ENCODE assay signal across 24 cellular contexts in the genomic region with DNA sequence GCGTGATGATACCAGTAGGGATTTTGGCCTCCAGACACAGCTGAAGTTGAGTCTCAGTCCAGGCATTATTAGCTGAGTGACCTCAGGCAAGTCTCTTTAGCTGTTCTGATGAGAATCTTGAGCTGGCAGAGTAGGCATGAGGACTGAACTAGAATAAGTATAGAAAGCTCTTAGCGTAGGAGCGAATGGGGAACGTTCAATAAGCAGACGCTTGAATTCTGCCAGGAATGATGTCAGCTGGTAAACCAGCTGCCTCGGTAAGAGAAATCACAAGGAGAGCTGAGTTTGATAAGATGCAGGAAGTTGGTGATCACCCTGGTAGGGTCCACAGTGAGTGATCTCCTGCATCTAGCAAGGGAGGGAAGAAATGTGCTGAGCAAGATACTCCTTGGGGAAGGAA.
"Had no signal": no experiment of that assay in that cellular context is flagged by ENCODE, and none has a peak within 500 bp of the region (broad histone marks: within the 10 kb centered on the region; RNA-seq: fewer than 3 reads in every experiment).

No MANE protein-coding gene starts in this region.

- H3K27me3 ChIP-seq: ascending aorta, brain microvascular endothelial cell, colonic mucosa, foreskin keratinocyte, gastrocnemius medialis had no signal

- H3K36me3 ChIP-seq: ascending aorta, brain microvascular endothelial cell, colonic mucosa, gastrocnemius medialis had no signal

- H3K36me3 Mint-ChIP-seq: activated naive CD4-positive, alpha-beta T cell treated with anti-CD3 and anti-CD28 coated beads, Interleukin-2, amount 10 ng/mL, durations not matched to agents 7 days and 5 days; activated naive CD4-positive, alpha-beta T cell treated with anti-CD3 and anti-CD28 coated beads, Interleukin-2, amount 50 U/mL, for 72 hours; activated naive CD8-positive, alpha-beta T cell treated with anti-CD3 and anti-CD28 coated beads, Interleukin-2, amount 10 ng/mL, durations not matched to agents 7 days and 5 days had no signal

- H3K4me1 ChIP-seq: ascending aorta, colonic mucosa had no signal

- H3K27ac Mint-ChIP-seq: activated CD4-positive, alpha-beta memory T cell treated with anti-CD3 and anti-CD28 coated beads, Interleukin-2, amount 10 ng/mL, durations not matched to agents 7 days and 5 days; activated CD4-positive, alpha-beta T cell treated with anti-CD3 and anti-CD28 coated beads for 36 hours; activated CD4-positive, alpha-beta T cell treated with anti-CD3 and anti-CD28 coated beads, Interleukin-2, amount 10 ng/mL, durations not matched to agents 7 days and 5 days; activated naive CD4-positive, alpha-beta T cell treated with anti-CD3 and anti-CD28 coated beads, Interleukin-2, amount 10 ng/mL, durations not matched to agents 7 days and 5 days; activated naive CD4-positive, alpha-beta T cell treated with anti-CD3 and anti-CD28 coated beads, Interleukin-2, amount 50 U/mL, for 72 hours; activated naive CD8-positive, alpha-beta T cell treated with anti-CD3 and anti-CD28 coated beads, Interleukin-2, amount 10 ng/mL, durations not matched to agents 7 days and 5 days; activated T-cell treated with anti-CD3 and anti-CD28 coated beads, Interleukin-2, amount 50 U/mL, for 24 hours; activated T-cell treated with anti-CD3 and anti-CD28 coated beads, Interleukin-2, amount 50 U/mL, for 72 hours; endodermal cell had no signal

- DNase-seq: activated CD4-positive, alpha-beta memory T cell treated with anti-CD3 and anti-CD28 coated beads, Interleukin-2, amount 10 ng/mL, durations not matched to agents 7 days and 5 days; activated CD4-positive, alpha-beta T cell treated with anti-CD3 and anti-CD28 coated beads for 36 hours; activated CD4-positive, alpha-beta T cell treated with anti-CD3 and anti-CD28 coated beads, Interleukin-2, amount 10 ng/mL, durations not matched to agents 7 days and 5 days; activated CD4-positive, alpha-beta T cell treated with anti-CD3 and anti-CD28 coated beads, Interleukin-2, amount 50 U/mL, for 4 hours; activated CD4-positive, CD25-positive, alpha-beta regulatory T cell; activated CD4-positive, CD25-positive, alpha-beta regulatory T cell treated with anti-CD3 and anti-CD28 coated beads, Interleukin-2, amount 50 U/mL, for 72 hours; activated CD8-positive, alpha-beta memory T cell treated with anti-CD3 and anti-CD28 coated beads, Interleukin-2, amount 50 U/mL, for 48 hours; activated gamma-delta T cell; activated naive CD4-positive, alpha-beta T cell; activated naive CD4-positive, alpha-beta T cell treated with anti-CD3 and anti-CD28 coated beads, Interleukin-2, amount 10 ng/mL, durations not matched to agents 7 days and 5 days; activated naive CD8-positive, alpha-beta T cell treated with anti-CD3 and anti-CD28 coated beads, Interleukin-2, amount 10 ng/mL, durations not matched to agents 7 days and 5 days; activated T-cell treated with anti-CD3 and anti-CD28 coated beads for 4 hours; activated T-cell treated with anti-CD3 and anti-CD28 coated beads, Interleukin-2, amount 50 U/mL, for 24 hours; activated T-cell treated with anti-CD3 and anti-CD28 coated beads, Interleukin-2, amount 50 U/mL, for 72 hours; brain microvascular endothelial cell; colonic mucosa; effector memory CD4-positive, alpha-beta T cell; endodermal cell; foreskin keratinocyte; gastrocnemius medialis; glutamatergic neuron; T-helper 2 cell had no signal

- H3K4me3 ChIP-seq: ascending aorta, colonic mucosa, gastrocnemius medialis had no signal

- H3K9me3 Mint-ChIP-seq: activated CD4-positive, alpha-beta memory T cell treated with anti-CD3 and anti-CD28 coated beads, Interleukin-2, amount 10 ng/mL, durations not matched to agents 7 days and 5 days; activated CD4-positive, alpha-beta T cell treated with anti-CD3 and anti-CD28 coated beads, Interleukin-2, amount 10 ng/mL, durations not matched to agents 7 days and 5 days; activated naive CD4-positive, alpha-beta T cell treated with anti-CD3 and anti-CD28 coated beads, Interleukin-2, amount 10 ng/mL, durations not matched to agents 7 days and 5 days; activated naive CD4-positive, alpha-beta T cell treated with anti-CD3 and anti-CD28 coated beads, Interleukin-2, amount 50 U/mL, for 72 hours; activated naive CD8-positive, alpha-beta T cell treated with anti-CD3 and anti-CD28 coated beads, Interleukin-2, amount 10 ng/mL, durations not matched to agents 7 days and 5 days; activated T-cell treated with anti-CD3 and anti-CD28 coated beads, Interleukin-2, amount 50 U/mL, for 24 hours; endodermal cell had no signal

- H3K9me3 ChIP-seq: ascending aorta, colonic mucosa, gastrocnemius medialis had no signal

- H3K4me3 Mint-ChIP-seq: activated CD4-positive, alpha-beta memory T cell treated with anti-CD3 and anti-CD28 coated beads, Interleukin-2, amount 10 ng/mL, durations not matched to agents 7 days and 5 days; activated CD4-positive, alpha-beta T cell treated with anti-CD3 and anti-CD28 coated beads for 36 hours; activated CD4-positive, alpha-beta T cell treated with anti-CD3 and anti-CD28 coated beads, Interleukin-2, amount 10 ng/mL, durations not matched to agents 7 days and 5 days; activated naive CD4-positive, alpha-beta T cell treated with anti-CD3 and anti-CD28 coated beads, Interleukin-2, amount 10 ng/mL, durations not matched to agents 7 days and 5 days; activated naive CD8-positive, alpha-beta T cell treated with anti-CD3 and anti-CD28 coated beads, Interleukin-2, amount 10 ng/mL, durations not matched to agents 7 days and 5 days; activated T-cell treated with anti-CD3 and anti-CD28 coated beads, Interleukin-2, amount 50 U/mL, for 24 hours; activated T-cell treated with anti-CD3 and anti-CD28 coated beads, Interleukin-2, amount 50 U/mL, for 72 hours; endodermal cell had no signal

- H3K27me3 Mint-ChIP-seq: activated CD4-positive, alpha-beta memory T cell treated with anti-CD3 and anti-CD28 coated beads, Interleukin-2, amount 10 ng/mL, durations not matched to agents 7 days and 5 days; activated CD4-positive, alpha-beta T cell treated with anti-CD3 and anti-CD28 coated beads, Interleukin-2, amount 10 ng/mL, durations not matched to agents 7 days and 5 days had no signal

- H3K4me1 Mint-ChIP-seq: activated CD4-positive, alpha-beta T cell treated with anti-CD3 and anti-CD28 coated beads for 36 hours; activated CD4-positive, alpha-beta T cell treated with anti-CD3 and anti-CD28 coated beads, Interleukin-2, amount 10 ng/mL, durations not matched to agents 7 days and 5 days; activated naive CD4-positive, alpha-beta T cell treated with anti-CD3 and anti-CD28 coated beads, Interleukin-2, amount 10 ng/mL, durations not matched to agents 7 days and 5 days had no signal

- H3K27ac ChIP-seq: ascending aorta, brain microvascular endothelial cell, colonic mucosa, foreskin keratinocyte, gastrocnemius medialis had no signal
